ENCODE assay signal across 8 cellular contexts in genomic region chr16:80804061-80804450, GRCh38. TPM values are rescaled to one million over a fixed set of nuclear protein-coding genes. Genes with fewer than 3 reads are reported as not detected.
A peak's percentile ranks its signal among the peaks of the same experiment; 100 is the strongest.
DNase-seq lines count a peak whose midpoint lies in the region; ATAC-seq and TF ChIP-seq lines count a peak whose summit lies in the region.

No MANE protein-coding gene starts in this region.

- H3K4me1 ChIP-seq in spleen: peaks cover 0 to 19% (median 5%) of the 10 kb centered on the region in 6 donors

- TF ChIP-seq POLR2A in spleen (IDR thresholded peaks at IDR 0.05): no peak

- H3K27me3 Mint-ChIP-seq in T-cell: no peaks in the 10 kb centered on the region

- H3K4me3 Mint-ChIP-seq in T-cell: peak overlapping the region; percentile 86 to 97 (median 92)

- H3K4me1 Mint-ChIP-seq in T-cell: peaks cover 20 to 57% (median 41%) of the 10 kb centered on the region in 3 donors

- in situ Hi-C loops in astrocyte of the cerebellum (cut with HindIII; ENCODE audit: low sequenced_read_pairs): no loop called here

- intact Hi-C loops in spleen (cut with DNase I; ENCODE audit: low total_unique reads): no loop called here

- peaks cover 0 to 17% (median 0%) of the 10 kb centered on the region in 7 donors for H3K27me3 ChIP-seq in spleen (replicated peaks in 1 of 7)

- H3K9me3 Mint-ChIP-seq in T-cell: peaks cover 0 to 5% (median 0%) of the 10 kb centered on the region in 3 donors

- H3K27ac Mint-ChIP-seq in T-cell: peak overlapping the region; percentile 82 to 96

- no peaks in the 10 kb centered on the region for H3K36me3 ChIP-seq in spleen

- no peaks in the 10 kb centered on the region for H3K36me3 Mint-ChIP-seq in T-cell

- no peak for TF ChIP-seq CTCF in astrocyte of the cerebellum (IDR thresholded peaks at IDR 0.05; ENCODE audit: low read depth, low read length, missing control alignments)
- TF ChIP-seq CTCF in spleen (IDR thresholded peaks at IDR 0.05 in 8 of 11, conservative IDR thresholded peaks at IDR 0.05 in 3 of 11): no peak

- WGBS in spleen, 5 donors: 0 to 1% (median 0%) methylated on average over 1 to 62 of the region's 62 CpGs

- ATAC-seq in HG03045 (IDR thresholded peaks at IDR 0.05; ENCODE audit: unreplicated experiment) (peak; percentile 44), T-cell (replicated peaks in 1 of 4) (peak; percentile 54 to 69 (median 60))

- H3K4me3 ChIP-seq in astrocyte of the cerebellum (ENCODE audit: low read depth, low read length) (peak overlapping the region; percentile 63), iPS-18c (ENCODE audit: insufficient read depth, low read depth, low read length) (peak overlapping the region; percentile 65), spleen (peak overlapping the region; percentile 50 to 89 (median 66))

- POLR2A ChIA-PET in T-cell (lab: Charles Lee): no interaction called here

- peaks cover 3% of the 10 kb centered on the region for H3K9me3 ChIP-seq in iPS-18c (ENCODE audit: control insufficient read depth, insufficient read depth, low read length)
- H3K9me3 ChIP-seq in spleen: no peaks in the 10 kb centered on the region

- DNase-seq in NCI-H524 (lab: John Stamatoyannopoulos, UW) (peak; percentile 10 to 57), NCI-H524 treated with DMSO at 0.1 percent for 48 hours (lab: John Stamatoyannopoulos, UW) (no peak), T-cell (peak; percentile 13 to 60 (median 39)), astrocyte of the cerebellum (ENCODE audit: low read depth) (peak; percentile 12), spleen (peak; percentile 87), NCI-H2029 treated with DMSO at 0.1 percent for 48 hours (lab: John Stamatoyannopoulos, UW) (no peak)

- CTCF ChIA-PET in T-cell (lab: Charles Lee): no interaction called here

- H3K27ac ChIP-seq in spleen: peak overlapping the region in 3 of 8 donors; percentile 66 to 84 (median 72)

RNA-seq across cellular contexts. Expression of gene CDYL2, which starts 0.3 kb away (rescaled TPM):
- 10 to 100 TPM; 15.4 to 45.4 (median 32.1) TPM for total RNA-seq in T-cell
- 10 to 100 TPM in 5 of 7 donors, 1 to 10 TPM in 2; 7.1 to 28.3 (median 18.0) TPM for total RNA-seq in spleen
- 1 to 10 TPM; 1.4 to 2.1 (median 1.6) TPM for polyA plus RNA-seq in spleen

Comparison
In these comparisons a context has a peak if more than half of its experiments do, and no peak if none do; other contexts are left out.
1. DNase-seq: peak in NCI-H524 (2 of 2), T-cell (34 of 34), astrocyte of the cerebellum (single experiment) and spleen (single experiment); none in NCI-H524 treated with DMSO at 0.1 percent for 48 hours (single experiment) and NCI-H2029 treated with DMSO at 0.1 percent for 48 hours (single experiment).
2. Peak in every context shown above with its lines, with median percentiles within 50 percentile points of each other: H3K4me3 ChIP-seq.